23 cellular contexts compared by ENCODE assay signal in the genomic region with DNA sequence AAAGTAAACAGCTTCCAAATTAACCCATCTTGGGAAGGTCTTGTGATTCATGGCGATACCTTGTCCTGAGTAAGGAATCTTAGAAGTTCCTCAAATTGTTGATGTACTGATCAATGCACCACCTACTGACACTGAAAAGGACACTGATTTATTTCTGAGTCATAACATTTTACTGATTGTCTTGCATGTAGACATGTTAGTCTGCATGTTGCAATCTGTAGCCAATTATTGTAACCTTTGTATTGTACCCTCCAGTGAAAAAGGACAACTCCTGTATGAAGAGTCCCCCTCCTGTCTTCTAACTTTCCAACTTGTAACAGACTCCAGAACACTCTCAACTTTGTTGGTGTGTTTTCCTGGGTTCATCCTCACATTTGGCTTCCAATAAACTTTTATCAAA. TPM values are rescaled to one million over a fixed set of nuclear protein-coding genes. Genes with fewer than 3 reads are reported as not detected.
"Had no signal": no experiment of that assay in that cellular context is flagged by ENCODE, and none has a peak within 500 bp of the region (broad histone marks: within the 10 kb centered on the region; RNA-seq: fewer than 3 reads in every experiment).

No MANE protein-coding gene starts in this region.

- H3K27me3 Mint-ChIP-seq: activated naive CD4-positive, alpha-beta T cell treated with anti-CD3 and anti-CD28 coated beads, Interleukin-2, amount 50 U/mL, for 24 hours; memory B cell; stimulated activated naive B cell treated with anti-CD40 and anti-IgM and Interleukin-4, amounts not matched to agents 10 μg/mL and 1 μg/mL and 100 μg/mL, for 72 hours had no signal

- H3K4me3 ChIP-seq: body of pancreas, pancreas, sigmoid colon, transverse colon had no signal

- H3K4me1 ChIP-seq: body of pancreas, foreskin keratinocyte, pancreas, sigmoid colon had no signal

- H3K9me3 ChIP-seq: body of pancreas, pancreas, transverse colon had no signal

- H3K4me1 Mint-ChIP-seq: activated CD4-positive, alpha-beta memory T cell treated with anti-CD3 and anti-CD28 coated beads, Interleukin-2, amount 10 ng/mL, durations not matched to agents 7 days and 5 days; activated CD4-positive, alpha-beta T cell treated with anti-CD3 and anti-CD28 coated beads, Interleukin-2, amount 10 ng/mL, durations not matched to agents 24 days and 14 days; activated CD8-positive, alpha-beta memory T cell treated with anti-CD3 and anti-CD28 coated beads, Interleukin-2, amount 10 ng/mL, durations not matched to agents 7 days and 5 days; activated naive CD4-positive, alpha-beta T cell treated with anti-CD3 and anti-CD28 coated beads, Interleukin-2, amount 50 U/mL, for 24 hours; immature natural killer cell had no signal

- DNase-seq: activated CD4-positive, alpha-beta memory T cell treated with anti-CD3 and anti-CD28 coated beads, Interleukin-2, amount 10 ng/mL, durations not matched to agents 7 days and 5 days; activated CD4-positive, alpha-beta T cell treated with anti-CD3 and anti-CD28 coated beads, Interleukin-2, amount 10 ng/mL, durations not matched to agents 24 days and 14 days; activated CD8-positive, alpha-beta memory T cell treated with anti-CD3 and anti-CD28 coated beads, Interleukin-2, amount 10 ng/mL, durations not matched to agents 7 days and 5 days; activated gamma-delta T cell treated with Interleukin-2 at 50 U/mL for 16 hours; activated T-cell treated with anti-CD3 and anti-CD28 coated beads for 4 hours; anterior cingulate cortex; body of pancreas; dermis blood vessel endothelial cell; effector CD8-positive, alpha-beta T cell; foreskin keratinocyte; immature natural killer cell; pancreas; sigmoid colon; stimulated activated CD4-positive, alpha-beta T cell treated with anti-CD3 and anti-CD28 coated beads, Interleukin-2, amount 100 ng/mL, for 48 hours; stimulated activated CD8-positive, alpha-beta memory T cell treated with anti-CD3 and anti-CD28 coated beads, Interleukin-4, amount 100 ng/mL, for 48 hours; stimulated activated naive B cell treated with anti-CD40 and anti-IgM and Interleukin-4, amounts not matched to agents 10 μg/mL and 1 μg/mL and 100 μg/mL, for 72 hours; transverse colon had no signal

- H3K27me3 ChIP-seq: body of pancreas, foreskin keratinocyte, pancreas, sigmoid colon, transverse colon had no signal

- H3K27ac ChIP-seq: body of pancreas, foreskin keratinocyte, pancreas, sigmoid colon had no signal

- H3K36me3 Mint-ChIP-seq: natural killer cell treated with Interleukin-12 subunit alpha and Interleukin-12 subunit beta and Interleukin-15 and Interleukin-18, amount 100 ng/mL, for 72 hours had no signal

- FAIRE-seq: pancreas, urothelium cell line had no signal

- ATAC-seq: activated CD4-positive, CD25-positive, alpha-beta regulatory T cell treated with anti-CD3 and anti-CD28 coated beads, Interleukin-2, amount 50 U/mL, for 24 hours; activated CD8-positive, alpha-beta memory T cell treated with anti-CD3 and anti-CD28 coated beads, Interleukin-2, amount 10 ng/mL, durations not matched to agents 7 days and 5 days; body of pancreas; foreskin keratinocyte; natural killer cell treated with Interleukin-12 subunit alpha and Interleukin-12 subunit beta and Interleukin-15 and Interleukin-18, amount 100 ng/mL, for 72 hours had no signal

- H3K4me3 Mint-ChIP-seq: activated CD4-positive, alpha-beta memory T cell treated with anti-CD3 and anti-CD28 coated beads, Interleukin-2, amount 10 ng/mL, durations not matched to agents 7 days and 5 days; activated CD4-positive, alpha-beta T cell treated with anti-CD3 and anti-CD28 coated beads, Interleukin-2, amount 10 ng/mL, durations not matched to agents 24 days and 14 days; activated CD8-positive, alpha-beta memory T cell treated with anti-CD3 and anti-CD28 coated beads, Interleukin-2, amount 10 ng/mL, durations not matched to agents 7 days and 5 days; activated naive CD4-positive, alpha-beta T cell treated with anti-CD3 and anti-CD28 coated beads, Interleukin-2, amount 50 U/mL, for 24 hours; activated T-helper 1 cell treated with anti-CD3 and anti-CD28 coated beads, Interleukin-12 subunit alpha, Interleukin-12 subunit beta, Interleukin-2, Interleukin-4 antibody, amounts not matched to agents 30 ng/mL and 10 ng/mL and 1 ng/mL, durations not matched to agents 14 hours and 24 hours and 36 hours; immature natural killer cell; memory B cell; natural killer cell treated with Interleukin-12 subunit alpha and Interleukin-12 subunit beta and Interleukin-15 and Interleukin-18, amount 100 ng/mL, for 72 hours; stimulated activated naive B cell treated with anti-CD40 and anti-IgM and Interleukin-4, amounts not matched to agents 10 μg/mL and 1 μg/mL and 100 μg/mL, for 72 hours had no signal

- H3K27ac Mint-ChIP-seq: activated CD4-positive, alpha-beta memory T cell treated with anti-CD3 and anti-CD28 coated beads, Interleukin-2, amount 10 ng/mL, durations not matched to agents 7 days and 5 days; activated CD4-positive, alpha-beta T cell treated with anti-CD3 and anti-CD28 coated beads, Interleukin-2, amount 10 ng/mL, durations not matched to agents 24 days and 14 days; activated CD8-positive, alpha-beta memory T cell treated with anti-CD3 and anti-CD28 coated beads, Interleukin-2, amount 10 ng/mL, durations not matched to agents 7 days and 5 days; activated naive CD4-positive, alpha-beta T cell treated with anti-CD3 and anti-CD28 coated beads, Interleukin-2, amount 50 U/mL, for 24 hours; activated T-helper 1 cell treated with anti-CD3 and anti-CD28 coated beads, Interleukin-12 subunit alpha, Interleukin-12 subunit beta, Interleukin-2, Interleukin-4 antibody, amounts not matched to agents 30 ng/mL and 10 ng/mL and 1 ng/mL, durations not matched to agents 14 hours and 24 hours and 36 hours; immature natural killer cell; memory B cell; natural killer cell treated with Interleukin-12 subunit alpha and Interleukin-12 subunit beta and Interleukin-15 and Interleukin-18, amount 100 ng/mL, for 72 hours had no signal

- H3K9me3 Mint-ChIP-seq: activated CD4-positive, alpha-beta memory T cell treated with anti-CD3 and anti-CD28 coated beads, Interleukin-2, amount 10 ng/mL, durations not matched to agents 7 days and 5 days; activated CD4-positive, alpha-beta T cell treated with anti-CD3 and anti-CD28 coated beads, Interleukin-2, amount 10 ng/mL, durations not matched to agents 24 days and 14 days; activated naive CD4-positive, alpha-beta T cell treated with anti-CD3 and anti-CD28 coated beads, Interleukin-2, amount 50 U/mL, for 24 hours; activated T-helper 1 cell treated with anti-CD3 and anti-CD28 coated beads, Interleukin-12 subunit alpha, Interleukin-12 subunit beta, Interleukin-2, Interleukin-4 antibody, amounts not matched to agents 30 ng/mL and 10 ng/mL and 1 ng/mL, durations not matched to agents 14 hours and 24 hours and 36 hours; immature natural killer cell; natural killer cell treated with Interleukin-12 subunit alpha and Interleukin-12 subunit beta and Interleukin-15 and Interleukin-18, amount 100 ng/mL, for 72 hours had no signal

RNA-seq across cellular contexts. Expression of gene SLC22A4, which starts 59.4 kb away (rescaled TPM):
- total RNA-seq: body of pancreas had no signal
- polyA plus RNA-seq: immature natural killer cell had no signal
